Comparison of ENCODE assay signal across 9 cellular contexts in the genomic region with DNA sequence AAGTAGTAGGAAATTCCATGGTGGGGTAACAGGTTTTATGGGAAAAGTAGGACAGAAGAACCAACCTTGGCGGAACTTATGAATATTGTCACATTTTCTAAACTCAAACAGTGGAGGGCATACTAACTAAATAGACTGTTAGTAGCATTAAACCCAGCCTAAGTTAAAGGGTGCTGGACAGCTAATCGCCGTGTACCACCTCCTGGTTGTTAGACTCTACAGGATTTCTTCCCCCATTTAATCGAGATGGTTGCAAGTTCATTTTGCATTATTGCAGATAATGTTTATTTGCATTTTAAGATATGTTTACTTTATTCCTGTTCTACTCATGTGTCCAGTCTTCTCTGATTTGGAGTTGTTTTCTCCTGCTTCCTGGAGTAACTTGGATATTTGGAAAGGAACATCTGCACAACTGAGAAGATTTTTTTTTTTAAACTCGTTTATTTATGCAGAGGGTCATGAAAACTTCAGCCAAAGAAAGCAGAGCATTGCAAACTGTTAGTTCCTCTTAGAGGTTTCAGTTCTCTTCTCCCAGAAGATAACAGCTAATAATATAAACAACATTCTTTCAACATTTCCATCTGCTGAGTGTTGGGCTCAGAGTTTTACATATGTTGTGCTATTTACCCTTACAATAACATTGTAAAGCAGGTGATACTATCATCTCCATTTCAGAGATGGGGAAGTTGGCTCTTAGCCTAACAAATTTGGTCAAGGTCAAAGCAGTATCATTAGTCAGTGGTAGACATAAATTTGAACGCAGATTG. TPM values are rescaled to one million over a fixed set of nuclear protein-coding genes. Genes with fewer than 3 reads are reported as not detected.
A peak's percentile ranks its signal among the peaks of the same experiment; 100 is the strongest.
DNase-seq lines count a peak whose midpoint lies in the region; ATAC-seq and FAIRE-seq lines count a peak whose summit lies in the region.
"Had no signal": no experiment of that assay in that cellular context is flagged by ENCODE, and none has a peak within 500 bp of the region (broad histone marks: within the 10 kb centered on the region; RNA-seq: fewer than 3 reads in every experiment).

No MANE protein-coding gene starts in this region.

- FAIRE-seq in frontal cortex (lab: Jason Lieb, UNC), result no peak

- DNase-seq in Ammon's horn (ENCODE audit: low spot score) (peak; percentile 10), frontal cortex (ENCODE audit: low spot score in 2 of 2) (no peak), NCI-H510A treated with DMSO at 0.1 percent for 48 hours (lab: John Stamatoyannopoulos, UW) (no peak)
- no peak for DNase-seq in activated CD4-positive, alpha-beta T cell treated with anti-CD3 and anti-CD28 coated beads for 1 hour
- DNase-seq in activated CD4-positive, alpha-beta T cell treated with anti-CD3 and anti-CD28 coated beads, Interleukin-2, amount 50 U/mL, for 48 hours, result no peak
- DNase-seq: naive thymus-derived CD8-positive, alpha-beta T cell had no signal

- ATAC-seq in GM19452 (IDR thresholded peaks at IDR 0.05; ENCODE audit: unreplicated experiment) (peak; percentile 77), HG03175 (IDR thresholded peaks at IDR 0.05; ENCODE audit: unreplicated experiment) (peak; percentile 90)

- H3K27ac ChIP-seq in cingulate gyrus (ENCODE audit: low read depth, low read length), result peak overlapping the region; percentile 23

RNA-seq across cellular contexts. Expression of gene TBC1D9, which starts 51.5 kb away (rescaled TPM):
- total RNA-seq in frontal cortex, result 68.1 TPM
